2 cellular contexts compared by ENCODE assay signal in the genomic region with DNA sequence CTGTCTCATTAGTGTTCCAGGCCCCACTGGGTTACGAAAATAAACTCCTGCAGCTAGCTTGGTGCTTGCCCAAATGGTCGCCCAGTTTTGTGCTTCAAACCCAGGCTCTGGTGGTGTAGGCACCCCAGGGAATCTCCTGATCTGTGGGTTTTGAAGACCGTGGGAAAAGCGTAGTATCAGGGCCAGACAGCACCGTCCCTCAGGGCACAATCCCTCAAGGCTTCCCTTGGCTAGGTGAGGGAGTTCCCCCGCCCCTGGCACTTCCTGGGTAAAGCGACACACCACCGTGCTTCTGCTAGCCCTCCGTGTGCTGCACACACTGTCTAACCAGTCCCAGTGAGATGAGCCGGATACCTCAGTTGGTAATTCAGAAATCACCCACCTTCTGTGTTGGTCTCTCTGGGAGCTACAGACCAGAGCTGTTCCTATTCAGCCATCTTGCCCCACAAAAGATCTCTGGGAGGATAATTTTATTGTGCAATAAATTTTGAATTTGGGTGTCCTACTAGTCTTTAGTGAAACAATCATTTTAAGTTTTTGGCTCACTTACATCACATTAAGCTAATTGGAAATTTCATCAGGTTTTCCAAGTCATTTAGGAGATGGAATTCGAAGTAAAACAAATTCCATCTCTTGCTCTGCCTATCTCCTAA.
TF ChIP-seq lines count a peak whose summit lies in the region.

No MANE protein-coding gene starts in this region.

TF ChIP-seq in HepG2, 621 proteins besides CTCF, POLR2A, EP300 and RAD21:
- TF ChIP-seq, protein P1, sequence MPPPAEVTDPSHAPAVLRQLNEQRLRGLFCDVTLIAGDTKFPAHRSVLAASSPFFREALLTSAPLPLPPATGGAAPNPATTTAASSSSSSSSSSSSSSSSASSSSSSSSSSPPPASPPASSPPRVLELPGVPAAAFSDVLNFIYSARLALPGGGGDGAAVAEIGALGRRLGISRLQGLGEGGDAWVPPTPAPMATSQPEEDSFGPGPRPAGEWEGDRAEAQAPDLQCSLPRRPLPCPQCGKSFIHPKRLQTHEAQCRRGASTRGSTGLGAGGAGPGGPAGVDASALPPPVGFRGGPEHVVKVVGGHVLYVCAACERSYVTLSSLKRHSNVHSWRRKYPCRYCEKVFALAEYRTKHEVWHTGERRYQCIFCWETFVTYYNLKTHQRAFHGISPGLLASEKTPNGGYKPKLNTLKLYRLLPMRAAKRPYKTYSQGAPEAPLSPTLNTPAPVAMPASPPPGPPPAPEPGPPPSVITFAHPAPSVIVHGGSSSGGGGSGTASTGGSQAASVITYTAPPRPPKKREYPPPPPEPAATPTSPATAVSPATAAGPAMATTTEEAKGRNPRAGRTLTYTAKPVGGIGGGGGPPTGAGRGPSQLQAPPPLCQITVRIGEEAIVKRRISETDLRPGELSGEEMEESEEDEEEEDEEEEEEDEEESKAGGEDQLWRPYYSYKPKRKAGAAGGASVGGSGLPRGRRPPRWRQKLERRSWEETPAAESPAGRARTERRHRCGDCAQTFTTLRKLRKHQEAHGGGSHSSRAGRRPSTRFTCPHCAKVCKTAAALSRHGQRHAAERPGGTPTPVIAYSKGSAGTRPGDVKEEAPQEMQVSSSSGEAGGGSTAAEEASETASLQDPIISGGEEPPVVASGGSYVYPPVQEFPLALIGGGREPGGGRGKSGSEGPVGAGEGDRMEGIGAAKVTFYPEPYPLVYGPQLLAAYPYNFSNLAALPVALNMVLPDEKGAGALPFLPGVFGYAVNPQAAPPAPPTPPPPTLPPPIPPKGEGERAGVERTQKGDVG (CRISPR knock-in tag; IDR thresholded peaks at IDR 0.05; ENCODE audit: borderline replicate concordance): no peak
- no peak for TF ChIP-seq BHLHE40 (IDR thresholded peaks at IDR 0.05; ENCODE audit: low read length)
- no peak for TF ChIP-seq LCORL (IDR thresholded peaks at IDR 0.05)
- TF ChIP-seq LCORL (CRISPR knock-in tag; IDR thresholded peaks at IDR 0.05): no peak
- TF ChIP-seq, protein P2, sequence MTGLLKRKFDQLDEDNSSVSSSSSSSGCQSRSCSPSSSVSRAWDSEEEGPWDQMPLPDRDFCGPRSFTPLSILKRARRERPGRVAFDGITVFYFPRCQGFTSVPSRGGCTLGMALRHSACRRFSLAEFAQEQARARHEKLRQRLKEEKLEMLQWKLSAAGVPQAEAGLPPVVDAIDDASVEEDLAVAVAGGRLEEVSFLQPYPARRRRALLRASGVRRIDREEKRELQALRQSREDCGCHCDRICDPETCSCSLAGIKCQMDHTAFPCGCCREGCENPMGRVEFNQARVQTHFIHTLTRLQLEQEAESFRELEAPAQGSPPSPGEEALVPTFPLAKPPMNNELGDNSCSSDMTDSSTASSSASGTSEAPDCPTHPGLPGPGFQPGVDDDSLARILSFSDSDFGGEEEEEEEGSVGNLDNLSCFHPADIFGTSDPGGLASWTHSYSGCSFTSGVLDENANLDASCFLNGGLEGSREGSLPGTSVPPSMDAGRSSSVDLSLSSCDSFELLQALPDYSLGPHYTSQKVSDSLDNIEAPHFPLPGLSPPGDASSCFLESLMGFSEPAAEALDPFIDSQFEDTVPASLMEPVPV (CRISPR knock-in tag; IDR thresholded peaks at IDR 0.05): no peak
- TF ChIP-seq, protein P3, sequence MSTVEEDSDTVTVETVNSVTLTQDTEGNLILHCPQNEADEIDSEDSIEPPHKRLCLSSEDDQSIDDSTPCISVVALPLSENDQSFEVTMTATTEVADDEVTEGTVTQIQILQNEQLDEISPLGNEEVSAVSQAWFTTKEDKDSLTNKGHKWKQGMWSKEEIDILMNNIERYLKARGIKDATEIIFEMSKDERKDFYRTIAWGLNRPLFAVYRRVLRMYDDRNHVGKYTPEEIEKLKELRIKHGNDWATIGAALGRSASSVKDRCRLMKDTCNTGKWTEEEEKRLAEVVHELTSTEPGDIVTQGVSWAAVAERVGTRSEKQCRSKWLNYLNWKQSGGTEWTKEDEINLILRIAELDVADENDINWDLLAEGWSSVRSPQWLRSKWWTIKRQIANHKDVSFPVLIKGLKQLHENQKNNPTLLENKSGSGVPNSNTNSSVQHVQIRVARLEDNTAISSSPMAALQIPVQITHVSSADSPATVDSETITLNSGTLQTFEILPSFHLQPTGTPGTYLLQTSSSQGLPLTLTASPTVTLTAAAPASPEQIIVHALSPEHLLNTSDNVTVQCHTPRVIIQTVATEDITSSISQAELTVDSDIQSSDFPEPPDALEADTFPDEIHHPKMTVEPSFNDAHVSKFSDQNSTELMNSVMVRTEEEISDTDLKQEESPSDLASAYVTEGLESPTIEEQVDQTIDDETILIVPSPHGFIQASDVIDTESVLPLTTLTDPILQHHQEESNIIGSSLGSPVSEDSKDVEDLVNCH (CRISPR knock-in tag; IDR thresholded peaks at IDR 0.05): no peak
- TF ChIP-seq, protein P4, sequence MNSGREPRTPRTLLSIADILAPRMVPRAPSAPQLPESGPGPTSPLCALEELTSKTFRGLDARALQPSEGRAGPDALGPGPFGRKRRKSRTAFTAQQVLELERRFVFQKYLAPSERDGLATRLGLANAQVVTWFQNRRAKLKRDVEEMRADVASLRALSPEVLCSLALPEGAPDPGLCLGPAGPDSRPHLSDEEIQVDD (CRISPR knock-in tag; IDR thresholded peaks at IDR 0.05; ENCODE audit: borderline replicate concordance): no peak
- no peak for TF ChIP-seq ZNF121 (CRISPR knock-in tag; IDR thresholded peaks at IDR 0.05)
- TF ChIP-seq, protein P5, sequence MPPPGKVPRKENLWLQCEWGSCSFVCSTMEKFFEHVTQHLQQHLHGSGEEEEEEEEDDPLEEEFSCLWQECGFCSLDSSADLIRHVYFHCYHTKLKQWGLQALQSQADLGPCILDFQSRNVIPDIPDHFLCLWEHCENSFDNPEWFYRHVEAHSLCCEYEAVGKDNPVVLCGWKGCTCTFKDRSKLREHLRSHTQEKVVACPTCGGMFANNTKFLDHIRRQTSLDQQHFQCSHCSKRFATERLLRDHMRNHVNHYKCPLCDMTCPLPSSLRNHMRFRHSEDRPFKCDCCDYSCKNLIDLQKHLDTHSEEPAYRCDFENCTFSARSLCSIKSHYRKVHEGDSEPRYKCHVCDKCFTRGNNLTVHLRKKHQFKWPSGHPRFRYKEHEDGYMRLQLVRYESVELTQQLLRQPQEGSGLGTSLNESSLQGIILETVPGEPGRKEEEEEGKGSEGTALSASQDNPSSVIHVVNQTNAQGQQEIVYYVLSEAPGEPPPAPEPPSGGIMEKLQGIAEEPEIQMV (CRISPR knock-in tag; IDR thresholded peaks at IDR 0.05; ENCODE audit: low read depth): no peak
- TF ChIP-seq CBX1 (IDR thresholded peaks at IDR 0.05; ENCODE audit: low read depth): no peak

TF ChIP-seq in H1, 55 proteins besides CTCF, POLR2A, EP300 and RAD21:
- TF ChIP-seq BCL11A (IDR thresholded peaks at IDR 0.05; ENCODE audit: low read depth in 2 of 2, low read length in 2 of 2) (no peak), MAFK (IDR thresholded peaks at IDR 0.05; ENCODE audit: low read depth, low read length) (no peak), POLR2AphosphoS5 (IDR thresholded peaks at IDR 0.05; ENCODE audit: low read depth, low read length) (no peak), KDM5A (IDR thresholded peaks at IDR 0.05; ENCODE audit: low read length) (no peak), NANOG (IDR thresholded peaks at IDR 0.05; ENCODE audit: insufficient read depth, low read depth, low read length, poor library complexity, severe bottlenecking) (no peak), SP2 (IDR thresholded peaks at IDR 0.05; ENCODE audit: low read length) (no peak), POU5F1 (IDR thresholded peaks at IDR 0.05; ENCODE audit: low read depth, low read length) (no peak), EGR1 (IDR thresholded peaks at IDR 0.05; ENCODE audit: borderline replicate concordance, low read depth, low read length) (no peak), CHD2 (IDR thresholded peaks at IDR 0.05; ENCODE audit: low read length) (no peak), BACH1 (IDR thresholded peaks at IDR 0.05; ENCODE audit: low read length) (no peak), TEAD4 (IDR thresholded peaks at IDR 0.05; ENCODE audit: low read depth, low read length) (no peak), ASH2L (IDR thresholded peaks at IDR 0.05; ENCODE audit: low read length) (no peak), GABPA (IDR thresholded peaks at IDR 0.05; ENCODE audit: borderline replicate concordance, insufficient read depth, low read length) (no peak), SIX5 (IDR thresholded peaks at IDR 0.05; ENCODE audit: low read depth, low read length) (no peak), SIN3A (conservative IDR thresholded peaks at IDR 0.05 in 1 of 2, IDR thresholded peaks at IDR 0.05 in 1 of 2; ENCODE audit: low read depth in 1 of 2, low read length in 2 of 2) (no peak), NRF1 (IDR thresholded peaks at IDR 0.05; ENCODE audit: low read depth, low read length) (no peak), ZNF274 (IDR thresholded peaks at IDR 0.05; ENCODE audit: borderline replicate concordance, extremely low read depth, low read length) (no peak), SP1 (IDR thresholded peaks at IDR 0.05; ENCODE audit: low read depth, low read length) (no peak)
- TF ChIP-seq, protein P6, sequence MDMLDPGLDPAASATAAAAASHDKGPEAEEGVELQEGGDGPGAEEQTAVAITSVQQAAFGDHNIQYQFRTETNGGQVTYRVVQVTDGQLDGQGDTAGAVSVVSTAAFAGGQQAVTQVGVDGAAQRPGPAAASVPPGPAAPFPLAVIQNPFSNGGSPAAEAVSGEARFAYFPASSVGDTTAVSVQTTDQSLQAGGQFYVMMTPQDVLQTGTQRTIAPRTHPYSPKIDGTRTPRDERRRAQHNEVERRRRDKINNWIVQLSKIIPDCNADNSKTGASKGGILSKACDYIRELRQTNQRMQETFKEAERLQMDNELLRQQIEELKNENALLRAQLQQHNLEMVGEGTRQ (IDR thresholded peaks at IDR 0.05; ENCODE audit: low read length): no peak
